In the genomic region with DNA sequence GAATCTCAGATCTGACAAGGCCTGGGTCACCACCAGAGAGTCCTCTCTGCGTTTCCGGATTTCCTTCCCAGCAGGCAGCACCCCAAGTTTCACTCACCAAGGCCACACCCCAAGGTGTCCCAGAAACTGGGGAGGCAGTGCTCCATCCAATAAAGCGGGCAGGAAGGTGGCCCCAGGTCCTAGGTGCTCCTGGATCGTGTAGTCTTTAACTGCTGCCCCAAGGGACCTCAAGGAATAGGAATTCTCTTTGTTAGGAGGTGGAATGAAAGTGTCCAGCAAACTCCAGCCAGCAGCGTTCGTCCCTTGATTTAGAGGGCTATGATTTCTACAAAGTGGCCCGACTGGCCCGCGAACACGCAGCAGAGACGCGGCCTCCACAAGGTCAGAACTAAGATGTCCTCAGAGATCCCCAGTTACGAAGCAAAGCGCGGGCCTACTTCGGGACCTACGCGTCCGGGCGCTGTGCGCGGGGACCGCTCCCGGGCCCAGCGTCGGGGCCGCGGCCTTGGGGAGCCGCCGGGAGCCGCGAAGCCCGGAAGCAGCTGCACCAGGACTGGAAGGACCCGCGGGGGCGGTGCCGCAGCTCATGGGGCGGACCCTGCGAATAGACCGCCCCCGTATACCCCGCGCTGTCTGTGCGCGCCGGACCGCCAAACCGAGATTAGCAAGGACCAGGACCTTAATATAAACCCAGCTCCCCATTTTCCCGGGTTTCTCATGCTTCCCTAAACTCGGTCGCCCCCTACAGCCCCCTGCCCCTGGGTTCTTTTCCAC, we compare ENCODE assay signal across 8 cellular contexts. TPM values are rescaled to one million over a fixed set of nuclear protein-coding genes. Genes with fewer than 3 reads are reported as not detected.
DNase-seq lines count a peak whose midpoint lies in the region; ATAC-seq and TF ChIP-seq lines count a peak whose summit lies in the region.

TSS of gene C6orf47 (minus strand) at position 555 of the 774 bp plus-strand sequence. CDS start 831 bp downstream, outside the sequence.

- in situ Hi-C loops in astrocyte of the cerebellum (cut with HindIII; ENCODE audit: low sequenced_read_pairs), result no loop called here

- peak within 1 kb of the TSS; percentile 89 for H3K27ac ChIP-seq in hepatocyte

- H3K79me2 ChIP-seq in hepatocyte, result peaks cover 70% of the 10 kb centered on the region

- H3K27me3 ChIP-seq in hepatocyte, result no peaks in the 10 kb centered on the region

- H3K36me3 ChIP-seq in hepatocyte (replicated peaks; ENCODE audit: insufficient read depth, low read depth), result no peaks in the 10 kb centered on the region

- ATAC-seq in HG03139 (IDR thresholded peaks at IDR 0.05; ENCODE audit: unreplicated experiment), result no peak

- no peaks in the 10 kb centered on the region for H3K9me3 ChIP-seq in hepatocyte (ENCODE audit: low read depth)

- peaks cover 13% of the 10 kb centered on the region for H4K20me1 ChIP-seq in hepatocyte (ENCODE audit: insufficient read depth, poor library complexity, severe bottlenecking)

- DNase-seq in DMS53 treated with DMSO at 0.1 percent for 48 hours (lab: John Stamatoyannopoulos, UW; ENCODE audit: unreplicated experiment) (peak; percentile 73), HCEC 1CT (peak; percentile 85), NCI-H2029 (lab: John Stamatoyannopoulos, UW) (peak; percentile 67), T1000 (lab: John Stamatoyannopoulos, UW) (peak; percentile 58), astrocyte of the cerebellum (ENCODE audit: low read depth) (peak; percentile 27), hepatocyte (ENCODE audit: low spot score) (peak; percentile 93), retina (peak; percentile 87)

- no peaks in the 10 kb centered on the region for H3K9me2 ChIP-seq in hepatocyte (replicated peaks; ENCODE audit: insufficient read depth)

- under 1% methylated on average over 50 of the region's 51 CpGs for WGBS in hepatocyte (ENCODE audit: low lambda C conversion rate, missing lambda C conversion rate)

- TF ChIP-seq CTCF in astrocyte of the cerebellum (IDR thresholded peaks at IDR 0.05; ENCODE audit: low read depth, low read length, missing control alignments), result no peak
- TF ChIP-seq CTCF in hepatocyte (IDR thresholded peaks at IDR 0.05; ENCODE audit: poor library complexity), result no peak

- peaks cover 34% of the 10 kb centered on the region for H3K4me1 ChIP-seq in hepatocyte (ENCODE audit: insufficient read depth)

- peak within 1 kb of the TSS; percentile 87 for H3K4me3 ChIP-seq in astrocyte of the cerebellum (ENCODE audit: low read depth, low read length)
- peak within 1 kb of the TSS; percentile 55 for H3K4me3 ChIP-seq in hepatocyte

- peak within 1 kb of the TSS; percentile 97 for H3K4me2 ChIP-seq in hepatocyte

- peak within 1 kb of the TSS; percentile 45 for H2AFZ ChIP-seq in hepatocyte

RNA-seq across cellular contexts. Expression of gene C6orf47, which starts in this region (rescaled TPM):
- 21.3 and 23.3 TPM in 2 replicates for total RNA-seq in hepatocyte
- 19.8 and 25.4 TPM in 2 replicates for polyA plus RNA-seq in hepatocyte

Comparison
In these comparisons a context has a peak if more than half of its experiments do, and no peak if none do; other contexts are left out.
1. DNase-seq: peak in every context shown above with its lines; median percentile 93 in hepatocyte; 87 in retina; 85 in HCEC 1CT; 73 in DMS53 treated with DMSO at 0.1 percent for 48 hours; 67 in NCI-H2029; 58 in T1000; 27 in astrocyte of the cerebellum.